Comparison of ENCODE assay signal across 8 cellular contexts in the genomic region with DNA sequence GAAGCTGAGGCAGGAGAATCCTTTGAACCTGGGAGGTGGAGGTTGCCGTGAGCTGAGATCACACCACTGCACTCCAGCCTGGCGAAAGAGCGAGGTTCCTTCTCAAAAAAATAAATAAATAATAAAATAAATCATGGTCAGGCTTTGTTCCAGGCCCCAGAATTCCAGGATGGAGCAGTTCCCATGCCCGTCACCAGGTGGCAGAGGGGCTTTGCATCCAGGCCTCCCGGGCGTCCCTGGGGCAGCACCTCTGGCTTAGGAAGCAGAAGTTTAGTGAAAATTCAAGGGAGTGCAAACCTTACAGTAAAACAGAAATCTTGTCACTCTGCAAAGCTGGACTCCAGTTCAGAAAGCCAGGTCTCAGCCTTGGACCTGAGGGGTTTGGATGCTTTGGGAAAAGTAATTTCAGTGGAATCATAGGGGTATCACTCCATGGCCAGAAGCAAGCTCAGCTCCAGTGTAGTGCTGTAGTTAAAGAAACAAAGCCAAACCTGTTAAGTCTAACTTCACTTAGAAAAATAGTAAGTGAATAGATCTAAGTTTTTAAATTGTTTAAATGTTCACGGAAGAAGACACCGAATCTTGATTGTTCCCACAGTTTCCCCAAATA.
DNase-seq lines count a peak whose midpoint lies in the region; ATAC-seq, FAIRE-seq and TF ChIP-seq lines count a peak whose summit lies in the region.

No MANE protein-coding gene starts in this region.

- ATAC-seq in GM19351 (IDR thresholded peaks at IDR 0.05; ENCODE audit: unreplicated experiment) (no peak), GM18867 (IDR thresholded peaks at IDR 0.05; ENCODE audit: unreplicated experiment) (no peak), GM19455 (IDR thresholded peaks at IDR 0.05; ENCODE audit: unreplicated experiment) (no peak)

- H3F3A ChIP-seq in SU-DHL-6 (ENCODE audit: insufficient read depth), result peaks cover 21% of the 10 kb centered on the region

- H3K9ac ChIP-seq in SU-DHL-6 (ENCODE audit: low read length), result peak overlapping the region; percentile 53

- H3K9me2 ChIP-seq in SU-DHL-6 (replicated peaks; ENCODE audit: insufficient read depth, low read length), result no peaks in the 10 kb centered on the region

- no peak overlapping the region for H3K27ac ChIP-seq in 22Rv1
- peak overlapping the region; percentile 93 for H3K27ac ChIP-seq in SU-DHL-6 (ENCODE audit: low read depth, low read length)

- no peaks in the 10 kb centered on the region for H3K36me3 ChIP-seq in SU-DHL-6 (ENCODE audit: low read length)

- no peak for FAIRE-seq in H54 (lab: Jason Lieb, UNC)

- no peaks in the 10 kb centered on the region for H3K79me2 ChIP-seq in SU-DHL-6 (ENCODE audit: insufficient read depth, low read length)

- no peaks in the 10 kb centered on the region for H3K27me3 ChIP-seq in SU-DHL-6 (ENCODE audit: low read length)

- no peak overlapping the region for H3K4me3 ChIP-seq in SU-DHL-6 (ENCODE audit: insufficient read depth, low read length, poor library complexity, severe bottlenecking)

- H4K20me1 ChIP-seq in SU-DHL-6 (ENCODE audit: low read depth, low read length), result no peaks in the 10 kb centered on the region

- H2AFZ ChIP-seq in SU-DHL-6 (ENCODE audit: low read depth, low read length, severe bottlenecking), result peak overlapping the region; percentile 72

- DNase-seq in H54 (ENCODE audit: insufficient read length, low spot score) (peak; percentile 14), inferior parietal cortex (ENCODE audit: extremely low spot score) (peak; percentile 32), GDM1 (lab: John Stamatoyannopoulos, UW) (no peak)

- TF ChIP-seq CTCF in 22Rv1 (IDR thresholded peaks at IDR 0.05) (peak; percentile 76), SU-DHL-6 (IDR thresholded peaks at IDR 0.05; ENCODE audit: insufficient read depth, low read length, poor library complexity, severe bottlenecking) (no peak)

- H3K9me3 ChIP-seq in SU-DHL-6 (ENCODE audit: insufficient read depth, low read length), result no peaks in the 10 kb centered on the region

- peak overlapping the region; percentile 58 for H3K4me2 ChIP-seq in SU-DHL-6 (ENCODE audit: low read depth, low read length, poor library complexity, severe bottlenecking)

- TF ChIP-seq POLR2A in H54 (IDR thresholded peaks at IDR 0.05; ENCODE audit: low read depth, low read length), result no peak
